In the genomic region with DNA sequence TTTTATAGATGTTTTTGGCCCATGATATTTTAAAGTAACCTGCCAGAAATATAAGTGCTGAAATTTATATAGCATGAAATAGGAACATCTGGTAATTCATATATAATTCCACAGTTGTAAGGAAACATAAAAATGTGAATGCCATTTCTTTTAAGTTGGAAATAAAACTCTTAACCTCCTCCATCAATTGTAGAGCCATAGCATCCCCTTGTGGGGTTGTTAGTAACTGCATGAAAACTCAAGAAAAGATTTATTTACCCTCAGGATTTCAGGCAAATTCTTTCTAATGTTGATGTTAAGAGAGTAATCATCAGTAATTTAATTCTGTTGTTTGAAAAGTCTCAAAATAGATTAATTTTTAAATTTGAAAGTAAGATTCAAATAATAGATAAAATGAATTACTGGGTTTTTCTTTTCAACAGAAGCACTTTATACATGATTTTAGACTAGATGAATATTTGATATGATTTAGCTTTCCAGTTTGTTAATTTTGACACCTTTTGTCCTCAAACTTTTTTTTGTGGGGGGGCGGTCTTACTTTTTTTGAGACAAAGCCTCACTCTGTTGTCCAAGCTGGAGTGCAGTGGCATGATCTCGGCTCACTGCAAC, we compare ENCODE assay signal across 8 cellular contexts.
DNase-seq lines count a peak whose midpoint lies in the region; ATAC-seq and TF ChIP-seq lines count a peak whose summit lies in the region.

No MANE protein-coding gene starts in this region.

- no peak overlapping the region for H3K9ac ChIP-seq in GM23248

- ATAC-seq in gastrocnemius medialis (no peak), HG03196 (IDR thresholded peaks at IDR 0.05; ENCODE audit: unreplicated experiment) (no peak)

- H3K9me2 ChIP-seq in GM23248 (ENCODE audit: insufficient read depth): no peaks in the 10 kb centered on the region
- H3K9me2 ChIP-seq in hepatocyte (replicated peaks; ENCODE audit: insufficient read depth): no peaks in the 10 kb centered on the region

- no peak overlapping the region for H3K4me3 ChIP-seq in GM23248
- H3K4me3 ChIP-seq in hepatocyte: no peak overlapping the region
- H3K4me3 ChIP-seq in gastrocnemius medialis: no peak overlapping the region

- H3K4me1 Mint-ChIP-seq in activated naive CD4-positive, alpha-beta T cell treated with anti-CD3 and anti-CD28 coated beads, Interleukin-2, amount 10 ng/mL, durations not matched to agents 7 days and 5 days: peaks cover 21% of the 10 kb centered on the region

- H3K27ac Mint-ChIP-seq in activated naive CD4-positive, alpha-beta T cell treated with anti-CD3 and anti-CD28 coated beads, Interleukin-2, amount 10 ng/mL, durations not matched to agents 7 days and 5 days: peak overlapping the region; percentile 63

- H4K20me1 ChIP-seq in GM23248 (ENCODE audit: insufficient read depth): no peaks in the 10 kb centered on the region
- H4K20me1 ChIP-seq in hepatocyte (ENCODE audit: insufficient read depth, poor library complexity, severe bottlenecking): no peaks in the 10 kb centered on the region

- H2AFZ ChIP-seq in GM23248 (no peak overlapping the region), hepatocyte (no peak overlapping the region)

- TF ChIP-seq CTCF in hepatocyte (IDR thresholded peaks at IDR 0.05; ENCODE audit: poor library complexity): peak; percentile 91
- TF ChIP-seq CTCF in gastrocnemius medialis (IDR thresholded peaks at IDR 0.05 in 4 of 5, conservative IDR thresholded peaks at IDR 0.05 in 1 of 5): peak; percentile 83 to 99 (median 86)

- peaks cover 6% of the 10 kb centered on the region; the same call in 1 of the 2 replicates for H3K79me2 ChIP-seq in GM23248 (ENCODE audit: insufficient read depth)
- H3K79me2 ChIP-seq in hepatocyte: no peaks in the 10 kb centered on the region

- no peak for TF ChIP-seq POLR2A in gastrocnemius medialis (IDR thresholded peaks at IDR 0.05)

- CTCF ChIA-PET in activated naive CD4-positive, alpha-beta T cell treated with anti-CD3 and anti-CD28 coated beads, Interleukin-2, amount 10 ng/mL, durations not matched to agents 7 days and 5 days (lab: Charles Lee): interaction anchor here (0.8 to 7.0 kb wide), 18 partner anchors 9 to 109 kb away, joined by 3 to 110 read pairs (median 4); no protein-coding TSS in a partner anchor

- H3K4me2 ChIP-seq in GM23248 (ENCODE audit: unreplicated experiment) (no peak overlapping the region), hepatocyte (no peak overlapping the region)

- DNase-seq in COLO668 (lab: John Stamatoyannopoulos, UW; ENCODE audit: unreplicated experiment) (peak; percentile 11), GM23248 (peak; percentile 67), NCI-H526 treated with DMSO at 0.1 percent for 48 hours (lab: John Stamatoyannopoulos, UW) (peak; percentile 39), hepatocyte (ENCODE audit: low spot score) (peak; percentile 65), gastrocnemius medialis (no peak)
- peak; percentile 53 for DNase-seq in activated naive CD4-positive, alpha-beta T cell treated with anti-CD3 and anti-CD28 coated beads, Interleukin-2, amount 10 ng/mL, durations not matched to agents 7 days and 5 days
- no peak for DNase-seq in NK-92 treated with Interleukin-12 subunit alpha and Interleukin-12 subunit beta, amount 100 ng/mL, for 24 hours (lab: John Stamatoyannopoulos, UW)

- no peaks in the 10 kb centered on the region for H3K9me3 Mint-ChIP-seq in activated naive CD4-positive, alpha-beta T cell treated with anti-CD3 and anti-CD28 coated beads, Interleukin-2, amount 10 ng/mL, durations not matched to agents 7 days and 5 days

- H3K27ac ChIP-seq in GM23248 (no peak overlapping the region), hepatocyte (no peak overlapping the region), gastrocnemius medialis (no peak overlapping the region)

- H3K4me3 Mint-ChIP-seq in activated naive CD4-positive, alpha-beta T cell treated with anti-CD3 and anti-CD28 coated beads, Interleukin-2, amount 10 ng/mL, durations not matched to agents 7 days and 5 days: no peak overlapping the region

- intact Hi-C loops in gastrocnemius medialis (cut with DNase I; ENCODE audit: low total_unique reads): loop anchor here (1.0 to 2.0 kb wide), 3 partner anchors 101 to 259 kb away; no protein-coding TSS in a partner anchor

- peaks cover 37% of the 10 kb centered on the region for H3K36me3 Mint-ChIP-seq in activated naive CD4-positive, alpha-beta T cell treated with anti-CD3 and anti-CD28 coated beads, Interleukin-2, amount 10 ng/mL, durations not matched to agents 7 days and 5 days

- peaks cover 29% of the 10 kb centered on the region for H3K4me1 ChIP-seq in GM23248 (ENCODE audit: insufficient read depth)
- peaks cover 8% of the 10 kb centered on the region for H3K4me1 ChIP-seq in hepatocyte (ENCODE audit: insufficient read depth)
- no peaks in the 10 kb centered on the region for H3K4me1 ChIP-seq in gastrocnemius medialis

- no peaks in the 10 kb centered on the region for H3K27me3 Mint-ChIP-seq in activated naive CD4-positive, alpha-beta T cell treated with anti-CD3 and anti-CD28 coated beads, Interleukin-2, amount 10 ng/mL, durations not matched to agents 7 days and 5 days

- H3F3A ChIP-seq in GM23248 (ENCODE audit: insufficient read depth): peaks cover 25% of the 10 kb centered on the region

- H3K9me3 ChIP-seq in GM23248 (ENCODE audit: low read depth): no peaks in the 10 kb centered on the region
- H3K9me3 ChIP-seq in hepatocyte (ENCODE audit: low read depth): no peaks in the 10 kb centered on the region
- H3K9me3 ChIP-seq in gastrocnemius medialis: no peaks in the 10 kb centered on the region

- peaks cover 22% of the 10 kb centered on the region for H3K36me3 ChIP-seq in GM23248 (ENCODE audit: low read depth)
- no peaks in the 10 kb centered on the region for H3K36me3 ChIP-seq in hepatocyte (replicated peaks; ENCODE audit: insufficient read depth, low read depth)
- peaks cover 0 to 8% of the 10 kb centered on the region in 2 donors for H3K36me3 ChIP-seq in gastrocnemius medialis

- no peaks in the 10 kb centered on the region for H3K27me3 ChIP-seq in GM23248 (replicated peaks; ENCODE audit: insufficient read depth)
- no peaks in the 10 kb centered on the region for H3K27me3 ChIP-seq in hepatocyte
- H3K27me3 ChIP-seq in gastrocnemius medialis: no peaks in the 10 kb centered on the region

- in situ Hi-C loops in GM23248 (cut with MboI) (loop anchor here (25.0 kb wide), 2 partner anchors 99 to 249 kb away; no protein-coding TSS in a partner anchor), gastrocnemius medialis (cut with MboI; ENCODE audit: low sequenced_read_pairs in 4 of 4) (loop anchor here (5.0 to 25.0 kb wide), 3 partner anchors 89 to 249 kb away; partner anchors contain the start of gene ZBTB38 (in 3 of the 4))

- 64 to 82% methylated on average over 2 of the region's 2 CpGs for WGBS in GM23248 (ENCODE audit: low coverage in 1 of 2, low lambda C conversion rate in 2 of 2, missing lambda C conversion rate in 2 of 2), 2 experiments
- WGBS in hepatocyte (ENCODE audit: low lambda C conversion rate, missing lambda C conversion rate): 72% methylated on average over 2 of the region's 2 CpGs

Comparison
In these comparisons a context has a peak if more than half of its experiments do, and no peak if none do; other contexts are left out.
1. DNase-seq: peak in COLO668 (single experiment), GM23248 (single experiment), NCI-H526 treated with DMSO at 0.1 percent for 48 hours (single experiment), activated naive CD4-positive, alpha-beta T cell treated with anti-CD3 and anti-CD28 coated beads, Interleukin-2, amount 10 ng/mL, durations not matched to agents 7 days and 5 days (single experiment) and hepatocyte (single experiment); none in gastrocnemius medialis (0 of 2) and NK-92 treated with Interleukin-12 subunit alpha and Interleukin-12 subunit beta, amount 100 ng/mL, for 24 hours (single experiment).